Comparison of ENCODE assay signal across 1 cellular context in the genomic region with DNA sequence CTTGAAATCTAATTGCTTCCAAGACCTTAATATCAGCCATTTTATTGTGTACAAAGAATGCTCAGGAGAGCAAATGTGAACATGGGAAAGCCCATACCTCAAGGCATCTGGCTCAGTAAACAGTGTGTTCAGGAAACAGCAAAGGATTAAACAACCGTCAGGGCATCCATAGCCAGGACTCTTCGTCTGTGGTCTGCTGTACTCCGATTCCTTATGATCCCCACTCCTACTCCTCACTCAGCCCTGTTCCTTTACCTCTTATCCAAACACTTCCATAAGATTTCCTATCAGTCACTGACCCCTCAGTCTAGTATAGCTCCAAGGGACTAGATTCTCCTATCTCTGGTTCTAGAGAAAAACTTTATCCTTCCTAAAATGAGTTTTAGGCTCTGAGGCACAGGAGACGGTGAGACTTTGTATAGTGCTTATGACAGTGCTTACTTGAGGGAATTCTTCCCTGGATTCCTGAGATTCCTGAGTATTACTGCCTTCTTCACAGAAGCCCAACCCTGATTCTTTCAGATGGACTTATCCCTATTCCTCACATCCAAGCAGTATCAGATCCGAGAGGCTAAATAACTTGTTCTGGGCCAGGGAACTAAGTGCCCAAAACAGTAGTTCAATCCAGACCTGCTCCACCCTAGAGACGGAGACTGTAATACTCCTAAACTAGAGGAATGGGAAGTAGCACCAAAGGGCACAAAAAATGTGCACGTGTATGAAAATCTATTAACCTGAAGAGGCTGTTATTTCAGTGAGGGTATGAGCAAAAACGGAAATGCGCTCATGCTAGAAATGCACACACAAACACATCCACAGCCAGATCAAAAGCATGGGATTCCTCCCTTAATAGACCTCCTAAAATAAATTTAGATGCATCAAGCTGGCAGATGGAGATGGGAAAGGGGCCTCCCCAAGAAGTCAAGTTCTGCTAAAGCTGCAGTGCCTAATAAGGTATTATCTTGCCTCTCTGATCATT.
TF ChIP-seq lines count a peak whose summit lies in the region.

No MANE protein-coding gene starts in this region.

TF ChIP-seq in IMR-90, 13 proteins besides CTCF, POLR2A, EP300 and RAD21 (continued from another document):
- TF ChIP-seq CHD1 (IDR thresholded peaks at IDR 0.05; ENCODE audit: low read depth, low read length): no peak
- no peak for TF ChIP-seq FOS (IDR thresholded peaks at IDR 0.05; ENCODE audit: low read depth, low read length)
- TF ChIP-seq MAZ (IDR thresholded peaks at IDR 0.05; ENCODE audit: borderline replicate concordance, low read depth, low read length): no peak
- no peak for TF ChIP-seq NFE2L2 (IDR thresholded peaks at IDR 0.05; ENCODE audit: low read depth, low read length)
- no peak for TF ChIP-seq RFX5 (IDR thresholded peaks at IDR 0.05; ENCODE audit: low read depth, low read length)
- no peak for TF ChIP-seq CEBPB (IDR thresholded peaks at IDR 0.05; ENCODE audit: low read depth, low read length)
- no peak for TF ChIP-seq MXI1 (IDR thresholded peaks at IDR 0.05; ENCODE audit: borderline replicate concordance, low read depth, low read length)
- no peak for TF ChIP-seq MAFK (IDR thresholded peaks at IDR 0.05; ENCODE audit: low read depth, low read length)
- no peak for TF ChIP-seq SMC3 (IDR thresholded peaks at IDR 0.05; ENCODE audit: low read depth, low read length)
- TF ChIP-seq, protein P1, sequence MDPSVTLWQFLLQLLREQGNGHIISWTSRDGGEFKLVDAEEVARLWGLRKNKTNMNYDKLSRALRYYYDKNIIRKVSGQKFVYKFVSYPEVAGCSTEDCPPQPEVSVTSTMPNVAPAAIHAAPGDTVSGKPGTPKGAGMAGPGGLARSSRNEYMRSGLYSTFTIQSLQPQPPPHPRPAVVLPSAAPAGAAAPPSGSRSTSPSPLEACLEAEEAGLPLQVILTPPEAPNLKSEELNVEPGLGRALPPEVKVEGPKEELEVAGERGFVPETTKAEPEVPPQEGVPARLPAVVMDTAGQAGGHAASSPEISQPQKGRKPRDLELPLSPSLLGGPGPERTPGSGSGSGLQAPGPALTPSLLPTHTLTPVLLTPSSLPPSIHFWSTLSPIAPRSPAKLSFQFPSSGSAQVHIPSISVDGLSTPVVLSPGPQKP (IDR thresholded peaks at IDR 0.05; ENCODE audit: borderline replicate concordance, low read depth, low read length): no peak
- TF ChIP-seq, protein P2, sequence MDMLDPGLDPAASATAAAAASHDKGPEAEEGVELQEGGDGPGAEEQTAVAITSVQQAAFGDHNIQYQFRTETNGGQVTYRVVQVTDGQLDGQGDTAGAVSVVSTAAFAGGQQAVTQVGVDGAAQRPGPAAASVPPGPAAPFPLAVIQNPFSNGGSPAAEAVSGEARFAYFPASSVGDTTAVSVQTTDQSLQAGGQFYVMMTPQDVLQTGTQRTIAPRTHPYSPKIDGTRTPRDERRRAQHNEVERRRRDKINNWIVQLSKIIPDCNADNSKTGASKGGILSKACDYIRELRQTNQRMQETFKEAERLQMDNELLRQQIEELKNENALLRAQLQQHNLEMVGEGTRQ (IDR thresholded peaks at IDR 0.05; ENCODE audit: low read depth, low read length): no peak
- TF ChIP-seq BHLHE40 (IDR thresholded peaks at IDR 0.05; ENCODE audit: low read depth, low read length): no peak
